9 cellular contexts compared by ENCODE assay signal in the genomic region with DNA sequence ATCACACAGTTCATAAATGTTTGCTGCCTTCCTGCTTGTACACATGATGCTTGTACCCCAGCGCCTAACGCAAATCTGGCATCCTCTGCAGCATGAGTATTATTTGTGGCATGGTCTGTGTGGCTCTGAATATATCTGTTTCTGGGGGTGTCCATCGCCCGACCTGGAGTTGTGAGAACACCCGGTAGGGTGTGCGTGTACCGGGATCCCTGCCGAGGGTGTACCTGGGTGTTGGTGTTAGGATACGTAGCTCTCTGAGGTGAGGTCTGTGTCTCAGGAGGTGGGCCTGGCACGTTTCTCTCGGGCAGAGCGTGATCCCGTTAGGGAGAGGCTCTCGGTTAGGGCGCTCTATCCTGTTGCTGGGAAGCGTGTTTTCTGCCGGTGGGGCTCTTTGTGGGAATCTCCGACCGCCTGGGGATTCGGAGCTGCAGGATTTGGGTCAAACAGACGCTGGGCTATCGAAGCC. TPM values are rescaled to one million over a fixed set of nuclear protein-coding genes. Genes with fewer than 3 reads are reported as not detected.
A peak's percentile ranks its signal among the peaks of the same experiment; 100 is the strongest.
DNase-seq lines count a peak whose midpoint lies in the region; ATAC-seq lines count a peak whose summit lies in the region.
"Had no signal": no experiment of that assay in that cellular context is flagged by ENCODE, and none has a peak within 500 bp of the region (broad histone marks: within the 10 kb centered on the region; RNA-seq: fewer than 3 reads in every experiment).

No MANE protein-coding gene starts in this region.

- peak overlapping the region; percentile 42 for H3K4me3 ChIP-seq in effector memory CD4-positive, alpha-beta T cell (ENCODE audit: insufficient read depth, low read depth, low read length, poor library complexity, severe bottlenecking)

- H3K9me3 Mint-ChIP-seq in naive B cell, result no peaks in the 10 kb centered on the region
- H3K9me3 Mint-ChIP-seq: IgD-negative memory B cell had no signal

- peak overlapping the region; percentile 62 for H3K27ac ChIP-seq in effector memory CD4-positive, alpha-beta T cell (ENCODE audit: insufficient read depth, low read length, poor library complexity, severe bottlenecking)

- H3K4me1 ChIP-seq in ES-I3 (ENCODE audit: insufficient read depth, low read length), result peaks cover 5% of the 10 kb centered on the region
- H3K4me1 ChIP-seq in effector memory CD4-positive, alpha-beta T cell (ENCODE audit: control insufficient read depth, insufficient read depth, low read length, poor library complexity, severe bottlenecking), result no peaks in the 10 kb centered on the region

- H3K36me3 Mint-ChIP-seq in naive B cell, result no peaks in the 10 kb centered on the region

- no peaks in the 10 kb centered on the region for H3K27me3 ChIP-seq in effector memory CD4-positive, alpha-beta T cell (replicated peaks; ENCODE audit: control insufficient read depth, insufficient read depth, low read length, poor library complexity, severe bottlenecking)

- DNase-seq in NCI-H748 (lab: John Stamatoyannopoulos, UW; ENCODE audit: unreplicated experiment) (peak; percentile 99), naive B cell (no peak), posterior vena cava (ENCODE audit: low spot score) (no peak), activated gamma-delta T cell treated with Interleukin-2 at 50 U/mL for 16 hours (no peak)
- DNase-seq in effector memory CD4-positive, alpha-beta T cell, result no peak
- DNase-seq in stimulated activated CD4-positive, alpha-beta T cell treated with anti-CD3 and anti-CD28 coated beads, Interleukin-15, amount 100 ng/mL, for 24 hours, result no peak

- ATAC-seq in naive B cell (ENCODE audit: low read depth in 2 of 2), result no peak
- no peak for ATAC-seq in HG03354 (IDR thresholded peaks at IDR 0.05; ENCODE audit: poor library complexity, severe bottlenecking, unreplicated experiment)

- peak overlapping the region; percentile 71 for H3K9ac ChIP-seq in ES-I3 (ENCODE audit: low read depth, low read length)

- no peaks in the 10 kb centered on the region for H3K36me3 ChIP-seq in ES-I3 (ENCODE audit: insufficient read depth, low read length)
- H3K36me3 ChIP-seq in effector memory CD4-positive, alpha-beta T cell (ENCODE audit: control insufficient read depth, insufficient read depth, low read length), result no peaks in the 10 kb centered on the region

- peaks cover 7 to 19% (median 7%) of the 10 kb centered on the region in 3 donors for H3K4me1 Mint-ChIP-seq in naive B cell

- peak overlapping the region in 3 of 6 donors; percentile 36 to 93 (median 60) for H3K27ac Mint-ChIP-seq in naive B cell

- peak overlapping the region in 5 of 8 donors; percentile 19 to 87 (median 32) for H3K4me3 Mint-ChIP-seq in naive B cell

- intact Hi-C loops in posterior vena cava (cut with DNase I), result no loop called here

- no peaks in the 10 kb centered on the region for H3K27me3 Mint-ChIP-seq in naive B cell

- H3K9me3 ChIP-seq in ES-I3 (ENCODE audit: control insufficient read depth, insufficient read depth, low read length), result no peaks in the 10 kb centered on the region
- no peaks in the 10 kb centered on the region for H3K9me3 ChIP-seq in effector memory CD4-positive, alpha-beta T cell (ENCODE audit: control insufficient read depth, low read length)

RNA-seq across cellular contexts. Expression of gene CDC20, which starts 10.4 kb away (rescaled TPM):
- under 1 TPM in 2 of 6 donors, not detected in 4; 0.16 to 0.28 TPM for polyA plus RNA-seq in naive B cell (ENCODE audit: low read depth in 6 of 6)
- 1 to 10 TPM in 1 of 2 donors, under 1 TPM in 1; 0.95 to 1.0 TPM for total RNA-seq in posterior vena cava

RNA-seq across cellular contexts. Expression of gene MPL, which starts 10.8 kb away (rescaled TPM):
- under 1 TPM in 1 of 6 donors, not detected in 5; 0.32 TPM for polyA plus RNA-seq in naive B cell (ENCODE audit: low read depth in 6 of 6)
- total RNA-seq in posterior vena cava, result under 1 TPM in 1 of 2 donors, not detected in 1; 0.90 TPM
- polyA plus RNA-seq: IgD-negative memory B cell had no signal

RNA-seq across cellular contexts. Expression of gene ELOVL1, which starts 19.4 kb away (rescaled TPM):
- 10 to 100 TPM; 55.8 to 91.0 (median 69.4) TPM for polyA plus RNA-seq in naive B cell (ENCODE audit: low read depth in 6 of 6)
- 10 to 100 TPM; 58.2 to 64.6 TPM for total RNA-seq in posterior vena cava

RNA-seq across cellular contexts. Expression of gene MED8, which starts 41.2 kb away (rescaled TPM):
- polyA plus RNA-seq in naive B cell (ENCODE audit: low read depth in 6 of 6), result 10 to 100 TPM; 22.4 to 40.5 (median 33.2) TPM
- total RNA-seq in posterior vena cava, result 10 to 100 TPM; 27.0 to 30.5 TPM

RNA-seq across cellular contexts. Expression of gene SZT2, which starts 41.3 kb away (rescaled TPM):
- polyA plus RNA-seq in naive B cell (ENCODE audit: low read depth in 6 of 6), result 10 to 100 TPM in 1 of 6 donors, 1 to 10 TPM in 4, under 1 TPM in 1; 0.77 to 11.6 (median 6.3) TPM
- total RNA-seq in posterior vena cava, result 10 to 100 TPM; 43.3 to 45.8 TPM
